ENCODE assay signal across 9 cellular contexts in genomic region chr4:85724801-85725548, GRCh38.
DNase-seq lines count a peak whose midpoint lies in the region; ATAC-seq, FAIRE-seq and TF ChIP-seq lines count a peak whose summit lies in the region.
"Had no signal": no experiment of that assay in that cellular context is flagged by ENCODE, and none has a peak within 500 bp of the region (broad histone marks: within the 10 kb centered on the region; RNA-seq: fewer than 3 reads in every experiment).

No MANE protein-coding gene starts in this region.

- no peak overlapping the region for H3K4me3 Mint-ChIP-seq in astrocyte (ENCODE audit: unreplicated experiment)
- H3K4me3 Mint-ChIP-seq in neural crest cell = no peak overlapping the region
- no peak overlapping the region for H3K4me3 Mint-ChIP-seq in activated CD8-positive, alpha-beta memory T cell treated with anti-CD3 and anti-CD28 coated beads, Interleukin-2, amount 10 ng/mL, durations not matched to agents 7 days and 5 days

- no peak overlapping the region for H3K9ac ChIP-seq in astrocyte (ENCODE audit: low read length)

- no peaks in the 10 kb centered on the region for H3K79me2 ChIP-seq in astrocyte (ENCODE audit: insufficient read depth, low read length)

- no peaks in the 10 kb centered on the region for H3K36me3 Mint-ChIP-seq in astrocyte (ENCODE audit: low read depth, unreplicated experiment)
- no peaks in the 10 kb centered on the region for H3K36me3 Mint-ChIP-seq in neural crest cell (ENCODE audit: low read depth)
- no peaks in the 10 kb centered on the region for H3K36me3 Mint-ChIP-seq in activated CD8-positive, alpha-beta memory T cell treated with anti-CD3 and anti-CD28 coated beads, Interleukin-2, amount 10 ng/mL, durations not matched to agents 7 days and 5 days

- FAIRE-seq in astrocyte (lab: Jason Lieb, UNC) = peak; percentile 5

- no peaks in the 10 kb centered on the region for H3K27me3 ChIP-seq in astrocyte (ENCODE audit: insufficient read depth, low read length)

- H3K4me1 Mint-ChIP-seq in astrocyte (ENCODE audit: low read depth, unreplicated experiment) (peaks cover 17% of the 10 kb centered on the region), neural crest cell (peaks cover 4% of the 10 kb centered on the region)
- H3K4me1 Mint-ChIP-seq in activated CD8-positive, alpha-beta memory T cell treated with anti-CD3 and anti-CD28 coated beads, Interleukin-2, amount 10 ng/mL, durations not matched to agents 7 days and 5 days = no peaks in the 10 kb centered on the region

- CTCF ChIA-PET in activated CD8-positive, alpha-beta memory T cell treated with anti-CD3 and anti-CD28 coated beads, Interleukin-2, amount 10 ng/mL, durations not matched to agents 7 days and 5 days (lab: Charles Lee) = no interaction called here

- H3K36me3 ChIP-seq in astrocyte (ENCODE audit: insufficient read depth, low read length) = no peaks in the 10 kb centered on the region

- no peak for TF ChIP-seq CTCF in astrocyte (IDR thresholded peaks at IDR 0.05; ENCODE audit: insufficient read depth, low read depth, low read length)
- no peak for TF ChIP-seq CTCF in neural crest cell (conservative IDR thresholded peaks at IDR 0.05)

- H3K4me1 ChIP-seq in astrocyte (ENCODE audit: insufficient read depth, low read length) = no peaks in the 10 kb centered on the region

- H3K27ac ChIP-seq in astrocyte (ENCODE audit: low read depth, low read length) = no peak overlapping the region

- ATAC-seq in GM18861 (IDR thresholded peaks at IDR 0.05; ENCODE audit: unreplicated experiment) (peak; percentile 29), HG02798 (IDR thresholded peaks at IDR 0.05; ENCODE audit: poor library complexity, unreplicated experiment) (peak; percentile 28)
- no peak for ATAC-seq in activated CD8-positive, alpha-beta memory T cell treated with anti-CD3 and anti-CD28 coated beads, Interleukin-2, amount 10 ng/mL, durations not matched to agents 7 days and 5 days

- H3K27me3 Mint-ChIP-seq in astrocyte (ENCODE audit: low read depth, unreplicated experiment) (no peaks in the 10 kb centered on the region), neural crest cell (ENCODE audit: low read depth) (no peaks in the 10 kb centered on the region)
- no peaks in the 10 kb centered on the region for H3K27me3 Mint-ChIP-seq in activated CD8-positive, alpha-beta memory T cell treated with anti-CD3 and anti-CD28 coated beads, Interleukin-2, amount 10 ng/mL, durations not matched to agents 7 days and 5 days

- H3K4me3 ChIP-seq in astrocyte (ENCODE audit: insufficient read depth, low read depth, low read length) = no peak overlapping the region

- H2AFZ ChIP-seq in astrocyte (ENCODE audit: low read depth, low read length) = no peak overlapping the region

- H3K4me2 ChIP-seq in astrocyte (ENCODE audit: low read length) = no peak overlapping the region

- H3K27ac Mint-ChIP-seq in astrocyte (ENCODE audit: unreplicated experiment) = no peak overlapping the region
- peak overlapping the region; percentile 44 for H3K27ac Mint-ChIP-seq in neural crest cell (ENCODE audit: unreplicated experiment)
- no peak overlapping the region for H3K27ac Mint-ChIP-seq in activated CD8-positive, alpha-beta memory T cell treated with anti-CD3 and anti-CD28 coated beads, Interleukin-2, amount 10 ng/mL, durations not matched to agents 7 days and 5 days

- no peaks in the 10 kb centered on the region for H3K9me3 ChIP-seq in astrocyte (ENCODE audit: insufficient read depth, low read depth, low read length)

- DNase-seq in astrocyte (ENCODE audit: low read depth) = no peak
- no peak for DNase-seq in neural crest cell (ENCODE audit: low read depth, low spot score)
- no peak for DNase-seq in NCI-H69 (lab: John Stamatoyannopoulos, UW)
- no peak for DNase-seq in activated CD8-positive, alpha-beta memory T cell treated with anti-CD3 and anti-CD28 coated beads, Interleukin-2, amount 10 ng/mL, durations not matched to agents 7 days and 5 days
- no peak for DNase-seq in kidney glomerular epithelial cell (lab: John Stamatoyannopoulos, UW)
- no peak for DNase-seq in SIG-M5 treated with dmso at 0.1 percent for 504 hours (lab: John Stamatoyannopoulos, UW; ENCODE audit: unreplicated experiment)
- DNase-seq: stimulated activated CD4-positive, alpha-beta T cell treated with anti-CD3 and anti-CD28 coated beads, Interleukin-4, amount 100 ng/mL, for 4 hours had no signal

- H4K20me1 ChIP-seq in astrocyte (ENCODE audit: insufficient read depth, low read length) = no peaks in the 10 kb centered on the region

- H3K9me3 Mint-ChIP-seq in astrocyte (ENCODE audit: unreplicated experiment) (no peaks in the 10 kb centered on the region), neural crest cell (no peaks in the 10 kb centered on the region)
- H3K9me3 Mint-ChIP-seq in activated CD8-positive, alpha-beta memory T cell treated with anti-CD3 and anti-CD28 coated beads, Interleukin-2, amount 10 ng/mL, durations not matched to agents 7 days and 5 days (ENCODE audit: low read depth) = no peaks in the 10 kb centered on the region
